ENCODE assay signal across 24 cellular contexts in the genomic region with DNA sequence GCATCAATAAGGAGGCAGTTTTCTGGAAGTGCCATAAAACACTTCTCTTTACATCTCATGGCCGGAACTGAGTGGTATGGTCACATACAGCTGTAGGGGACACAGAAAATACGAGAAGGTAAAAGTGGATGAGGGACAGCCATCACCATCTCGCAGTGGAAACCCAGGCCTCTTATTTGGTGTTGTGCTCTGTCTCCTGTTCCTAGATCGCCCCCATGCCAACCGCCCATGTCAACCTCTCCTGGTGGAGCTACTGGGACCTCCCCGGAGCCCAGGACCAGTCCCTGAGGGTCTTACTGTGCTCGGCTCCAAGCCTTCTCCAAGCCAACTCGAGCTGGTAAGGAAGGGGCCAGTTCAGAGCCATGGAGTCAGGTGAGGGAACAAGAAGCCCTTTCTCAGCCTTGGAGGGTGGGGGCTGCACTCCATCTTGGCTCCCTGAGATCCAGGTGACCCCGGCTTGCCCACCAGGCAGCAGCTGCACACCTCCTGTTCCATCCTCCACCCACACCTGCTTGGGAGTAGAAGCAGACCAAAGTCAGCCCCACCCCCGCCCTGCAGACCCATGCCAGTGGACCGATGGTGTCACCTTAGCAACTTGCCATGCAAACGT.
DNase-seq lines count a peak whose midpoint lies in the region; ATAC-seq and TF ChIP-seq lines count a peak whose summit lies in the region.
"Had no signal": no experiment of that assay in that cellular context is flagged by ENCODE, and none has a peak within 500 bp of the region (broad histone marks: within the 10 kb centered on the region; RNA-seq: fewer than 3 reads in every experiment).

No MANE protein-coding gene starts in this region.

- H3K27me3 ChIP-seq in lower lobe of right lung (ENCODE audit: low read depth) (no peaks in the 10 kb centered on the region), spleen (replicated peaks in 1 of 7) (no peaks in the 10 kb centered on the region), H9 (ENCODE audit: insufficient read depth, low read length) (no peaks in the 10 kb centered on the region)
- H3K27me3 ChIP-seq: BE2C, BLaER1 had no signal

- peak; percentile 50 for DNase-seq in Right ventricle myocardium inferior (ENCODE audit: missing footprints)
- DNase-seq in cardiac septum (ENCODE audit: low spot score), result no peak
- peak; percentile 15 for DNase-seq in lower lobe of right lung
- peak; percentile 61 for DNase-seq in spleen
- DNase-seq in HFFc6, result no peak
- no peak for DNase-seq in H9
- DNase-seq: 8988T; ACHN; BE2C; C1 segment of cervical spinal cord; CD4-positive, alpha-beta memory T cell; CD4-positive, CD25-positive, alpha-beta regulatory T cell; CD8-positive, alpha-beta memory T cell; COR-L47; DMS 273 treated with DMSO at 0.1 percent for 48 hours; DMS153; DMS53; DMS79; DND-41; EL; GDM1 had no signal

- no peak overlapping the region for H3K18ac ChIP-seq in H9 (ENCODE audit: insufficient read length, low read depth, low read length)

- H3K9ac ChIP-seq in H9 (ENCODE audit: extremely low read depth, insufficient read length, low read length), result no peak overlapping the region
- H3K9ac ChIP-seq: BLaER1 had no signal

- no peak overlapping the region for H3K56ac ChIP-seq in H9 (ENCODE audit: insufficient read length, low read depth, low read length)

- H3K9me3 Mint-ChIP-seq in HFFc6 (no peaks in the 10 kb centered on the region), H9 (no peaks in the 10 kb centered on the region)
- H3K9me3 Mint-ChIP-seq: CD4-positive, alpha-beta memory T cell; CD4-positive, CD25-positive, alpha-beta regulatory T cell; CD8-positive, alpha-beta memory T cell had no signal

- H3K36me3 Mint-ChIP-seq in HFFc6 (ENCODE audit: low read depth), result no peaks in the 10 kb centered on the region
- H3K36me3 Mint-ChIP-seq in H9 (ENCODE audit: insufficient read depth in 1 of 3, low read depth in 3 of 3), result no peaks in the 10 kb centered on the region; a peak in 1 of 7 replicates
- H3K36me3 Mint-ChIP-seq: CD14-positive monocyte; CD4-positive, alpha-beta memory T cell; CD4-positive, CD25-positive, alpha-beta regulatory T cell; CD8-positive, alpha-beta memory T cell had no signal

- no peak overlapping the region for H3K4ac ChIP-seq in H9 (ENCODE audit: low read depth, low read length)

- H3K27ac ChIP-seq in lower lobe of right lung, result no peak overlapping the region
- no peak overlapping the region for H3K27ac ChIP-seq in spleen
- H3K27ac ChIP-seq in H9 (ENCODE audit: insufficient read length, low read depth, low read length), result no peak overlapping the region
- H3K27ac ChIP-seq: BLaER1 had no signal

- H3K23ac ChIP-seq in H9 (ENCODE audit: insufficient read length, low read depth, low read length), result no peak overlapping the region

- no peak overlapping the region for H2AFZ ChIP-seq in H9 (ENCODE audit: low read length)

- no peaks in the 10 kb centered on the region for H3K23me2 ChIP-seq in H9 (ENCODE audit: insufficient read length, low read depth, low read length, poor library complexity, severe bottlenecking)

- TF ChIP-seq POLR2A in spleen (IDR thresholded peaks at IDR 0.05), result no peak

- H2BK20ac ChIP-seq in H9 (ENCODE audit: low read depth, low read length, poor library complexity, severe bottlenecking), result no peak overlapping the region

- no peaks in the 10 kb centered on the region for H3K79me1 ChIP-seq in H9 (ENCODE audit: insufficient read depth, low read depth, low read length, poor library complexity, severe bottlenecking)

- H3K4me3 ChIP-seq in lower lobe of right lung, result no peak overlapping the region
- H3K4me3 ChIP-seq in spleen, result no peak overlapping the region
- H3K4me3 ChIP-seq: BLaER1, GM12878 had no signal

- no peak overlapping the region for H2BK5ac ChIP-seq in H9 (ENCODE audit: insufficient read length, low read length)

- no peaks in the 10 kb centered on the region for H4K20me1 ChIP-seq in H9 (ENCODE audit: control insufficient read depth, insufficient read depth, insufficient read length)
- H4K20me1 ChIP-seq: BLaER1 had no signal

- no peak for TF ChIP-seq CTCF in lower lobe of right lung (IDR thresholded peaks at IDR 0.05)
- no peak for TF ChIP-seq CTCF in spleen (IDR thresholded peaks at IDR 0.05 in 8 of 11, conservative IDR thresholded peaks at IDR 0.05 in 3 of 11)
- no peak for TF ChIP-seq CTCF in HFFc6 (IDR thresholded peaks at IDR 0.05)
- no peak for TF ChIP-seq CTCF in H9 (conservative IDR thresholded peaks at IDR 0.05)

- no peaks in the 10 kb centered on the region for H3K36me3 ChIP-seq in lower lobe of right lung
- H3K36me3 ChIP-seq in spleen, result no peaks in the 10 kb centered on the region
- H3K36me3 ChIP-seq: BE2C, BLaER1 had no signal

- H3K4me2 ChIP-seq in H9 (ENCODE audit: insufficient read depth, insufficient read length, low read length), result no peak overlapping the region
- H3K4me2 ChIP-seq: BLaER1 had no signal

- WGBS in spleen, 5 donors, result 78 to 95% (median 88%) methylated on average over 10 to 12 of the region's 12 CpGs
- WGBS in H9 (ENCODE audit: extremely low coverage, insufficient read length, low lambda C conversion rate), result no CpG with 5 or more reads among the region's 12 CpGs

- H2AK5ac ChIP-seq in H9 (ENCODE audit: insufficient read length, low read length), result no peak overlapping the region

- no peaks in the 10 kb centered on the region for H3K9me3 ChIP-seq in lower lobe of right lung
- H3K9me3 ChIP-seq in spleen, result no peaks in the 10 kb centered on the region
- H3K9me3 ChIP-seq in H9 (ENCODE audit: control insufficient read depth, low read depth, low read length), result no peaks in the 10 kb centered on the region
- H3K9me3 ChIP-seq: BE2C, BLaER1 had no signal

- H3K27ac Mint-ChIP-seq in HFFc6 (no peak overlapping the region), H9 (no peak overlapping the region; a peak in 1 of 7 replicates)
- H3K27ac Mint-ChIP-seq: CD14-positive monocyte; CD4-positive, alpha-beta memory T cell; CD8-positive, alpha-beta memory T cell had no signal

- no peak overlapping the region for H4K91ac ChIP-seq in H9 (ENCODE audit: insufficient read length, low read depth, low read length)

- no peak overlapping the region for H2BK120ac ChIP-seq in H9 (ENCODE audit: low read depth, low read length, poor library complexity, severe bottlenecking)

- H3K4me1 Mint-ChIP-seq in HFFc6 (ENCODE audit: low read depth) (peaks cover 31% of the 10 kb centered on the region), H9 (no peaks in the 10 kb centered on the region)
- H3K4me1 Mint-ChIP-seq: CD4-positive, alpha-beta memory T cell; CD4-positive, CD25-positive, alpha-beta regulatory T cell; CD8-positive, alpha-beta memory T cell had no signal

- H3K4me3 Mint-ChIP-seq in HFFc6 (no peak overlapping the region), H9 (no peak overlapping the region)
- H3K4me3 Mint-ChIP-seq: CD14-positive monocyte; CD4-positive, alpha-beta memory T cell; CD4-positive, CD25-positive, alpha-beta regulatory T cell; CD8-positive, alpha-beta memory T cell had no signal

- H4K8ac ChIP-seq in H9 (replicated peaks; ENCODE audit: insufficient read length, low read depth, low read length), result no peak overlapping the region

- intact Hi-C loops in Right ventricle myocardium inferior (cut with DNase I), result no loop called here
- intact Hi-C loops in cardiac septum (cut with DNase I), result no loop called here
- intact Hi-C loops in lower lobe of right lung (cut with DNase I), result no loop called here
- intact Hi-C loops in spleen (cut with DNase I; ENCODE audit: low total_unique reads), result no loop called here

- no peak overlapping the region for H3T11ph ChIP-seq in H9 (ENCODE audit: low read length)

- ATAC-seq in Right ventricle myocardium inferior (no peak), lower lobe of right lung (no peak)
- ATAC-seq: GM12878 had no signal

- peaks cover 20% of the 10 kb centered on the region for H3K27me3 Mint-ChIP-seq in HFFc6 (ENCODE audit: insufficient read depth)
- H3K27me3 Mint-ChIP-seq in H9 (ENCODE audit: low read depth), result no peaks in the 10 kb centered on the region; the same call in 1 of the 2 replicates
- H3K27me3 Mint-ChIP-seq: CD4-positive, CD25-positive, alpha-beta regulatory T cell had no signal

- H2BK15ac ChIP-seq in H9 (ENCODE audit: low read depth, low read length), result no peak overlapping the region

- H3K14ac ChIP-seq in H9 (ENCODE audit: insufficient read depth, low read length), result no peak overlapping the region; the same call in 1 of the 2 replicates

- H3K4me1 ChIP-seq in lower lobe of right lung (no peaks in the 10 kb centered on the region), spleen (no peaks in the 10 kb centered on the region), H9 (ENCODE audit: insufficient read depth, low read length) (no peaks in the 10 kb centered on the region)
- H3K4me1 ChIP-seq: BE2C had no signal

- H2BK12ac ChIP-seq in H9 (ENCODE audit: insufficient read length, low read depth, low read length), result no peak overlapping the region

- H4K5ac ChIP-seq in H9 (ENCODE audit: insufficient read length, low read depth, low read length), result no peak overlapping the region

- H3K79me2 ChIP-seq in H9 (ENCODE audit: insufficient read depth, low read length), result no peaks in the 10 kb centered on the region

Comparison
In these comparisons a context has a peak if more than half of its experiments do, and no peak if none do; other contexts are left out.
1. DNase-seq: peak in Right ventricle myocardium inferior (single experiment), lower lobe of right lung (single experiment) and spleen (single experiment); none in cardiac septum (single experiment), HFFc6 (single experiment) and H9 (single experiment).